9 cellular contexts compared by ENCODE assay signal in genomic region chr15:98177950-98178848, GRCh38.
A peak's percentile ranks its signal among the peaks of the same experiment; 100 is the strongest.
DNase-seq lines count a peak whose midpoint lies in the region; ATAC-seq and TF ChIP-seq lines count a peak whose summit lies in the region.
"Had no signal": no experiment of that assay in that cellular context is flagged by ENCODE, and none has a peak within 500 bp of the region (broad histone marks: within the 10 kb centered on the region; RNA-seq: fewer than 3 reads in every experiment).

No MANE protein-coding gene starts in this region.

- H3K9me3 ChIP-seq in PC-3 (ENCODE audit: low read length), result no peaks in the 10 kb centered on the region

- no TSS peak for BruUV-seq in PC-3 (replicated peaks; lab: Mats Ljungman, UMichigan)

- peaks cover 9 to 20% (median 18%) of the 10 kb centered on the region in 3 donors for H3K27me3 Mint-ChIP-seq in CD14-positive monocyte (ENCODE audit: low read depth in 3 of 3)

- CTCF ChIA-PET in PC-3 (lab: Charles Lee), result interaction anchor here (0.5 to 1.4 kb wide), 3 partner anchors 211 to 410 kb away, joined by 5 to 7 read pairs (median 5); no protein-coding TSS in a partner anchor

- POLR2A ChIA-PET in PC-3 (lab: Charles Lee; ENCODE audit: unreplicated experiment), result no interaction called here

- no peaks in the 10 kb centered on the region for H4K20me1 ChIP-seq in PC-3 (ENCODE audit: low read length)

- TF ChIP-seq CTCF in CD14-positive monocyte (IDR thresholded peaks at IDR 0.05), result peak; percentile 66
- peak; percentile 73 for TF ChIP-seq CTCF in PC-3 (conservative IDR thresholded peaks at IDR 0.05; ENCODE audit: low read depth, low read length)
- TF ChIP-seq CTCF in astrocyte of the spinal cord (IDR thresholded peaks at IDR 0.05; ENCODE audit: low read depth, low read length), result peak; percentile 64

- no peak overlapping the region for H3K4me3 ChIP-seq in PC-3 (ENCODE audit: low read length)
- no peak overlapping the region for H3K4me3 ChIP-seq in astrocyte of the spinal cord (ENCODE audit: low read depth, low read length)

- DNase-seq in CD14-positive monocyte (ENCODE audit: low spot score) (no peak), HT1080 (ENCODE audit: low read depth) (peak; percentile 78), PC-3 (peak; percentile 74), astrocyte of the spinal cord (ENCODE audit: low read depth, low spot score) (peak; percentile 38), iPS DF 19.7 (ENCODE audit: low read depth, low spot score) (peak; percentile 54), smooth muscle cell of the brain vasculature (ENCODE audit: low read depth, low spot score) (peak; percentile 29)

- no peak overlapping the region for H3K4me2 ChIP-seq in PC-3 (ENCODE audit: low read length)

- H3K9me3 Mint-ChIP-seq in CD14-positive monocyte, result no peaks in the 10 kb centered on the region
- H3K9me3 Mint-ChIP-seq: T-cell had no signal

- peaks cover 1% of the 10 kb centered on the region for H3K4me1 Mint-ChIP-seq in CD14-positive monocyte

- H3K27ac Mint-ChIP-seq in CD14-positive monocyte, result peak overlapping the region in 1 of 7 donors; percentile 38
- H3K27ac Mint-ChIP-seq: T-cell had no signal

- H3K27ac ChIP-seq in PC-3 (ENCODE audit: low read length), result no peak overlapping the region

- H3K4me1 ChIP-seq in PC-3 (ENCODE audit: insufficient read depth, low read length), result no peaks in the 10 kb centered on the region

- no peaks in the 10 kb centered on the region for H3F3A ChIP-seq in PC-3 (ENCODE audit: low read length, unreplicated experiment)

- in situ Hi-C loops in astrocyte of the spinal cord (cut with HindIII; ENCODE audit: low sequenced_read_pairs), result no loop called here

- no peaks in the 10 kb centered on the region for H3K36me3 ChIP-seq in PC-3 (ENCODE audit: low read depth, low read length)

- intact Hi-C loops in CD14-positive monocyte (cut with micrococcal nuclease) (loop anchor here (5.0 kb wide), 1 partner anchor 271 kb away; no protein-coding TSS in a partner anchor), PC-3 (cut with micrococcal nuclease) (loop anchor here (2.0 kb wide), 1 partner anchor 273 kb away; no protein-coding TSS in a partner anchor)

- no peaks in the 10 kb centered on the region for H3K79me2 ChIP-seq in PC-3 (ENCODE audit: low read length)

- no peak overlapping the region for H2AFZ ChIP-seq in PC-3 (ENCODE audit: low read length)

- no peak overlapping the region for H3K9ac ChIP-seq in PC-3 (ENCODE audit: low read length)

- H3K36me3 Mint-ChIP-seq in CD14-positive monocyte, result no peaks in the 10 kb centered on the region
- H3K36me3 Mint-ChIP-seq: T-cell had no signal

- H3K9me2 ChIP-seq in PC-3 (replicated peaks; ENCODE audit: low read length), result no peaks in the 10 kb centered on the region

- H3K4me3 Mint-ChIP-seq in CD14-positive monocyte, result no peak overlapping the region
- H3K4me3 Mint-ChIP-seq: T-cell had no signal

- H3K27me3 ChIP-seq in PC-3 (ENCODE audit: low read length), result peaks cover 55% of the 10 kb centered on the region

- ATAC-seq in GM18867 (IDR thresholded peaks at IDR 0.05; ENCODE audit: unreplicated experiment) (peak; percentile 48), PC-3 (peak; percentile 71), GM21528 (IDR thresholded peaks at IDR 0.05; ENCODE audit: low FRiP score, unreplicated experiment) (no peak)
